12 cellular contexts compared by ENCODE assay signal in genomic region chr13:24253520-24254150, GRCh38. TPM values are rescaled to one million over a fixed set of nuclear protein-coding genes. Genes with fewer than 3 reads are reported as not detected.
DNase-seq lines count a peak whose midpoint lies in the region; ATAC-seq, FAIRE-seq and TF ChIP-seq lines count a peak whose summit lies in the region.
"Had no signal": no experiment of that assay in that cellular context is flagged by ENCODE, and none has a peak within 500 bp of the region (broad histone marks: within the 10 kb centered on the region; RNA-seq: fewer than 3 reads in every experiment).

No MANE protein-coding gene starts in this region.

- no peak overlapping the region for H3K27ac ChIP-seq in duodenal mucosa (ENCODE audit: low read depth, low read length)
- no peak overlapping the region for H3K27ac ChIP-seq in ovary
- H3K27ac ChIP-seq: suprapubic skin had no signal

- no peak for ATAC-seq in stimulated activated effector memory CD8-positive, alpha-beta T cell treated with anti-CD3 and anti-CD28 coated beads, Interleukin-12 subunit alpha, Interleukin-12 subunit beta, amount 100 ng/mL, for 72 hours

- no peak for TF ChIP-seq EP300 in ovary (IDR thresholded peaks at IDR 0.05)

- H3K4me3 ChIP-seq in duodenal mucosa (ENCODE audit: low read depth in 1 of 2, low read length in 2 of 2) (peak overlapping the region; percentile 37 to 48), ovary (no peak overlapping the region)
- H3K4me3 ChIP-seq: suprapubic skin had no signal

- no peak for TF ChIP-seq POLR2A in ovary (IDR thresholded peaks at IDR 0.05)

- H3K9me3 Mint-ChIP-seq in T-helper 2 cell treated with Interferon-gamma antibody and Interleukin-4, amounts not matched to agents 5 μg/mL and 100 μg/mL, for 36 hours: no peaks in the 10 kb centered on the region
- no peaks in the 10 kb centered on the region for H3K9me3 Mint-ChIP-seq in stimulated activated effector memory CD8-positive, alpha-beta T cell treated with anti-CD3 and anti-CD28 coated beads, Interleukin-12 subunit alpha, Interleukin-12 subunit beta, amount 100 ng/mL, for 72 hours
- H3K9me3 Mint-ChIP-seq: mesothelial cell of epicardium had no signal

- FAIRE-seq in GM19239 (lab: Jason Lieb, UNC): peak; percentile 64

- intact Hi-C loops in ovary (cut with DNase I): no loop called here

- no peaks in the 10 kb centered on the region for H3K27me3 ChIP-seq in duodenal mucosa (ENCODE audit: control insufficient read depth in 1 of 2, insufficient read depth in 2 of 2, low read length in 2 of 2)
- H3K27me3 ChIP-seq in ovary: no peaks in the 10 kb centered on the region
- H3K27me3 ChIP-seq: suprapubic skin had no signal

- H3K27me3 Mint-ChIP-seq in T-helper 2 cell treated with Interferon-gamma antibody and Interleukin-4, amounts not matched to agents 5 μg/mL and 100 μg/mL, for 36 hours (ENCODE audit: low read depth): no peaks in the 10 kb centered on the region

- no peaks in the 10 kb centered on the region for H3K9me3 ChIP-seq in duodenal mucosa (ENCODE audit: control insufficient read depth in 1 of 2, low read length in 2 of 2)
- H3K9me3 ChIP-seq in ovary: no peaks in the 10 kb centered on the region
- H3K9me3 ChIP-seq: suprapubic skin had no signal

- peaks cover 5 to 9% of the 10 kb centered on the region in 2 donors for H3K4me1 ChIP-seq in duodenal mucosa (ENCODE audit: control insufficient read depth in 1 of 2, insufficient read depth in 2 of 2, low read length in 2 of 2)
- no peaks in the 10 kb centered on the region for H3K4me1 ChIP-seq in ovary (ENCODE audit: insufficient read depth)
- H3K4me1 ChIP-seq: suprapubic skin had no signal

- WGBS in ovary, 3 donors: 81 to 86% (median 82%) methylated on average over 9 of the region's 9 CpGs

- H3K4me3 Mint-ChIP-seq in T-helper 2 cell treated with Interferon-gamma antibody and Interleukin-4, amounts not matched to agents 5 μg/mL and 100 μg/mL, for 36 hours: peak overlapping the region; percentile 91
- H3K4me3 Mint-ChIP-seq in stimulated activated effector memory CD8-positive, alpha-beta T cell treated with anti-CD3 and anti-CD28 coated beads, Interleukin-12 subunit alpha, Interleukin-12 subunit beta, amount 100 ng/mL, for 72 hours: peak overlapping the region; percentile 82
- H3K4me3 Mint-ChIP-seq: mesothelial cell of epicardium had no signal

- no peak for TF ChIP-seq CTCF in ovary (IDR thresholded peaks at IDR 0.05)

- DNase-seq in GM19239 (ENCODE audit: insufficient read length, low spot score) (no peak), HUDEP-2 (lab: John Stamatoyannopoulos, UW; ENCODE audit: unreplicated experiment in 76 of 76) (no peak), ovary (no peak), 8988T (no peak), epidermal melanocyte (ENCODE audit: insufficient read length, low spot score) (no peak)
- DNase-seq in T-helper 2 cell treated with Interferon-gamma antibody and Interleukin-4, amounts not matched to agents 5 μg/mL and 100 μg/mL, for 36 hours (ENCODE audit: low spot score): no peak
- no peak for DNase-seq in stimulated activated effector memory CD8-positive, alpha-beta T cell treated with anti-CD3 and anti-CD28 coated beads, Interleukin-12 subunit alpha, Interleukin-12 subunit beta, amount 100 ng/mL, for 72 hours (ENCODE audit: low spot score in 2 of 2)
- DNase-seq: DMS 273 treated with DMSO at 0.1 percent for 48 hours, SW 1271 had no signal

- peaks cover 51% of the 10 kb centered on the region for H3K36me3 Mint-ChIP-seq in T-helper 2 cell treated with Interferon-gamma antibody and Interleukin-4, amounts not matched to agents 5 μg/mL and 100 μg/mL, for 36 hours (ENCODE audit: low read depth)
- peaks cover 74% of the 10 kb centered on the region for H3K36me3 Mint-ChIP-seq in stimulated activated effector memory CD8-positive, alpha-beta T cell treated with anti-CD3 and anti-CD28 coated beads, Interleukin-12 subunit alpha, Interleukin-12 subunit beta, amount 100 ng/mL, for 72 hours
- H3K36me3 Mint-ChIP-seq: mesothelial cell of epicardium had no signal

- H3K27ac Mint-ChIP-seq in T-helper 2 cell treated with Interferon-gamma antibody and Interleukin-4, amounts not matched to agents 5 μg/mL and 100 μg/mL, for 36 hours: peak overlapping the region; percentile 94
- H3K27ac Mint-ChIP-seq in stimulated activated effector memory CD8-positive, alpha-beta T cell treated with anti-CD3 and anti-CD28 coated beads, Interleukin-12 subunit alpha, Interleukin-12 subunit beta, amount 100 ng/mL, for 72 hours: peak overlapping the region; percentile 92
- H3K27ac Mint-ChIP-seq: mesothelial cell of epicardium had no signal

- H3K4me1 Mint-ChIP-seq in T-helper 2 cell treated with Interferon-gamma antibody and Interleukin-4, amounts not matched to agents 5 μg/mL and 100 μg/mL, for 36 hours (ENCODE audit: low read depth): peaks cover 66% of the 10 kb centered on the region
- peaks cover 79% of the 10 kb centered on the region for H3K4me1 Mint-ChIP-seq in stimulated activated effector memory CD8-positive, alpha-beta T cell treated with anti-CD3 and anti-CD28 coated beads, Interleukin-12 subunit alpha, Interleukin-12 subunit beta, amount 100 ng/mL, for 72 hours
- H3K4me1 Mint-ChIP-seq: mesothelial cell of epicardium had no signal

- H3K9ac ChIP-seq in duodenal mucosa (ENCODE audit: low read depth in 1 of 2, low read length in 2 of 2): peak overlapping the region in 1 of 2 donors; percentile 43

- H3K36me3 ChIP-seq in duodenal mucosa (ENCODE audit: control insufficient read depth in 1 of 2, insufficient read depth in 2 of 2, low read length in 2 of 2) (peaks cover 33 to 44% of the 10 kb centered on the region in 2 donors), ovary (no peaks in the 10 kb centered on the region)

RNA-seq across cellular contexts. Expression of gene C1QTNF9, which starts 55.7 kb away (rescaled TPM):
- total RNA-seq in ovary: under 1 TPM in 4 of 7 donors, not detected in 3; 0.12 to 0.27 (median 0.19) TPM
- polyA plus RNA-seq in ovary: 1 to 10 TPM in 1 of 2 donors, under 1 TPM in 1; 0.39 to 1.6 TPM
- total RNA-seq: mesothelial cell of epicardium had no signal
